Comparison of ENCODE assay signal across 27 cellular contexts in the genomic region with DNA sequence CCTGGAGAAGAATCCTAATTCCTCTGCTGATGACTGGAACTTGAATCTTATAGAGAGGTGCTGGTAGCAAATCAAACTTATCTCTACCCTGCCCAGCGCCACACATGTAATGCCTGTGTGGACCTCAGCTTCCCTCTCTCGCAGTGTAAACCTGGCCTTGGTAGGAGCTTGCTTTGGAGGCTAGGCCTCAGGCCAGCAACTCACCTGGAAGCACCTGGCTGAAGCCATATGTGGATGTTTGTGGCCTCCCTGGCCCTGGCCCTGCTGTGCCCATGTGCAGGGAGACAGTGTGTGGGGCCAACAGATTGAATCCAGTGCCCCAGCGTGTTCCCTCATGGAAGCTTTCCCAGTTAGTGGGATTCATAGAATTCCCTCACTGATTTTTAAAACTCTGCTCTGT. TPM values are rescaled to one million over a fixed set of nuclear protein-coding genes. Genes with fewer than 3 reads are reported as not detected.
DNase-seq lines count a peak whose midpoint lies in the region; ATAC-seq, FAIRE-seq and TF ChIP-seq lines count a peak whose summit lies in the region.
"Had no signal": no experiment of that assay in that cellular context is flagged by ENCODE, and none has a peak within 500 bp of the region (broad histone marks: within the 10 kb centered on the region; RNA-seq: fewer than 3 reads in every experiment).

No MANE protein-coding gene starts in this region.

- no peaks in the 10 kb centered on the region for H3K36me3 ChIP-seq in H1 (ENCODE audit: control insufficient read depth in 2 of 4, insufficient read depth in 4 of 4, low read length in 3 of 4)
- no peaks in the 10 kb centered on the region for H3K36me3 ChIP-seq in pancreas
- no peaks in the 10 kb centered on the region for H3K36me3 ChIP-seq in CD8-positive, alpha-beta T cell (ENCODE audit: insufficient read depth, low read length)

- peak; percentile 6 for DNase-seq in natural killer cell treated with Interleukin-12 subunit alpha and Interleukin-12 subunit beta and Interleukin-15 and Interleukin-18, amount 100 ng/mL, for 72 hours (ENCODE audit: low spot score)
- DNase-seq in natural killer cell (no peak), H1 (ENCODE audit: low read depth in 1 of 2, low spot score in 2 of 2) (no peak), pancreas (peak in 5 of 6 donors; percentile 49 to 61 (median 58)), AG08395 (ENCODE audit: low spot score) (no peak), NCI-H2227 (lab: John Stamatoyannopoulos, UW; ENCODE audit: unreplicated experiment) (no peak)
- no peak for DNase-seq in CD8-positive, alpha-beta T cell
- DNase-seq: 8988T; ACHN; AML-193; CD4-positive, alpha-beta T cell; CD8-positive, alpha-beta memory T cell; COR-L47; DMS 273 treated with DMSO at 0.1 percent for 48 hours; DMS153; DMS53; DMS79; DND-41; EL; GDM1 had no signal

- no peak overlapping the region for H4K8ac ChIP-seq in H1 (ENCODE audit: extremely low read depth, insufficient read depth, low read length)

- intact Hi-C loops in natural killer cell (cut with micrococcal nuclease) (no loop called here), pancreas (cut with DNase I) (loop anchor here in 1 of 3 donors (10.0 kb wide), 1 partner anchor 69 kb away; no protein-coding TSS in a partner anchor)
- intact Hi-C loops in CD8-positive, alpha-beta T cell (cut with DNase I, micrococcal nuclease), result no loop called here

- H3K79me2 ChIP-seq in H1 (ENCODE audit: control insufficient read depth in 1 of 2, insufficient read depth in 2 of 2, low read length in 2 of 2), result no peaks in the 10 kb centered on the region

- no peak overlapping the region for H3K23ac ChIP-seq in H1 (ENCODE audit: insufficient read length)

- no peak overlapping the region for H3K27ac ChIP-seq in H1 (ENCODE audit: low read depth, low read length)
- no peak overlapping the region for H3K27ac ChIP-seq in pancreas
- no peak overlapping the region for H3K27ac ChIP-seq in CD8-positive, alpha-beta T cell (ENCODE audit: low read depth, low read length)
- H3K27ac ChIP-seq: BLaER1 treated with 17β-estradiol and CSF1 and Interleukin-3, amounts not matched to agents 10 nM and 100 nM; C4-2B had no signal

- H4K20me1 ChIP-seq in H1 (replicated peaks in 1 of 2; ENCODE audit: control insufficient read depth in 1 of 2, insufficient read depth in 2 of 2, low read length in 2 of 2), result no peaks in the 10 kb centered on the region
- H4K20me1 ChIP-seq: BLaER1 treated with 17β-estradiol and CSF1 and Interleukin-3, amounts not matched to agents 10 nM and 100 nM had no signal

- no peaks in the 10 kb centered on the region for H3K9me3 Mint-ChIP-seq in natural killer cell treated with Interleukin-12 subunit alpha and Interleukin-12 subunit beta and Interleukin-15 and Interleukin-18, amount 100 ng/mL, for 72 hours
- H3K9me3 Mint-ChIP-seq in natural killer cell, result no peaks in the 10 kb centered on the region
- H3K9me3 Mint-ChIP-seq in CD8-positive, alpha-beta T cell, result no peaks in the 10 kb centered on the region
- H3K9me3 Mint-ChIP-seq: CD4-positive, alpha-beta T cell; CD8-positive, alpha-beta memory T cell had no signal

- H2BK5ac ChIP-seq in H1 (ENCODE audit: low read depth, low read length), result no peak overlapping the region

- CTCF ChIA-PET in H1 (lab: Charles Lee; ENCODE audit: partially characterized antibody), result interaction anchor here (0.6 to 20.0 kb wide), 10 partner anchors 10 to 176 kb away, joined by 3 to 496 read pairs (median 3); no protein-coding TSS in a partner anchor
- CTCF ChIA-PET in CD8-positive, alpha-beta T cell (lab: Charles Lee), result interaction anchor here (1.3 to 3.0 kb wide), 3 partner anchors 10 to 177 kb away, joined by 4 to 13 read pairs (median 6); no protein-coding TSS in a partner anchor

- H2AK5ac ChIP-seq in H1 (ENCODE audit: low read depth, low read length), result no peak overlapping the region

- no peaks in the 10 kb centered on the region for H3K36me3 Mint-ChIP-seq in natural killer cell treated with Interleukin-12 subunit alpha and Interleukin-12 subunit beta and Interleukin-15 and Interleukin-18, amount 100 ng/mL, for 72 hours
- H3K36me3 Mint-ChIP-seq in natural killer cell, result no peaks in the 10 kb centered on the region
- no peaks in the 10 kb centered on the region for H3K36me3 Mint-ChIP-seq in CD8-positive, alpha-beta T cell
- H3K36me3 Mint-ChIP-seq: CD8-positive, alpha-beta memory T cell had no signal

- no peak for TF ChIP-seq EP300 in H1 (IDR thresholded peaks at IDR 0.05; ENCODE audit: borderline replicate concordance in 1 of 2, low read depth in 2 of 2, low read length in 2 of 2)

- no peaks in the 10 kb centered on the region for H3K4me1 ChIP-seq in H1 (replicated peaks in 1 of 4; ENCODE audit: control insufficient read depth in 3 of 4, insufficient read depth in 4 of 4, low read length in 3 of 4)
- H3K4me1 ChIP-seq in pancreas, result no peaks in the 10 kb centered on the region
- H3K4me1 ChIP-seq in CD8-positive, alpha-beta T cell (ENCODE audit: insufficient read depth, low read length), result no peaks in the 10 kb centered on the region

- H3K23me2 ChIP-seq in H1 (ENCODE audit: low read depth, low read length), result no peaks in the 10 kb centered on the region; the same call in 1 of the 2 replicates

- H3K4me3 ChIP-seq in H1 (ENCODE audit: extremely low read depth in 1 of 4, insufficient read depth in 2 of 4, low read depth in 3 of 4, low read length in 4 of 4) (no peak overlapping the region), pancreas (no peak overlapping the region)
- H3K4me3 ChIP-seq in CD8-positive, alpha-beta T cell (ENCODE audit: low read depth, low read length), result no peak overlapping the region
- H3K4me3 ChIP-seq: BLaER1 treated with 17β-estradiol and CSF1 and Interleukin-3, amounts not matched to agents 10 nM and 100 nM; GM12878 had no signal

- no peak overlapping the region for H3K4me3 Mint-ChIP-seq in natural killer cell treated with Interleukin-12 subunit alpha and Interleukin-12 subunit beta and Interleukin-15 and Interleukin-18, amount 100 ng/mL, for 72 hours
- H3K4me3 Mint-ChIP-seq in natural killer cell, result no peak overlapping the region
- H3K4me3 Mint-ChIP-seq in CD8-positive, alpha-beta T cell, result no peak overlapping the region
- H3K4me3 Mint-ChIP-seq: B cell; CD4-positive, alpha-beta T cell; CD8-positive, alpha-beta memory T cell had no signal

- no peak overlapping the region for H3K9ac ChIP-seq in H1 (replicated peaks in 1 of 4; ENCODE audit: extremely low read depth in 1 of 4, low read depth in 3 of 4, low read length in 3 of 4)
- H3K9ac ChIP-seq: BLaER1 treated with 17β-estradiol and CSF1 and Interleukin-3, amounts not matched to agents 10 nM and 100 nM had no signal

- H3K14ac ChIP-seq in H1 (ENCODE audit: insufficient read length), result no peak overlapping the region

- H2BK15ac ChIP-seq in H1 (ENCODE audit: low read length), result no peak overlapping the region

- no peak for TF ChIP-seq RAD21 in H1 (IDR thresholded peaks at IDR 0.05 in 1 of 2, conservative IDR thresholded peaks at IDR 0.05 in 1 of 2; ENCODE audit: low read depth in 2 of 2, low read length in 2 of 2)

- TF ChIP-seq POLR2A in H1 (IDR thresholded peaks at IDR 0.05; ENCODE audit: control extremely low read depth in 1 of 2, low read depth in 2 of 2, low read length in 2 of 2), result no peak

- no peak overlapping the region for H3K18ac ChIP-seq in H1 (ENCODE audit: extremely low read depth, low read length)

- H3K27ac Mint-ChIP-seq in natural killer cell treated with Interleukin-12 subunit alpha and Interleukin-12 subunit beta and Interleukin-15 and Interleukin-18, amount 100 ng/mL, for 72 hours, result no peak overlapping the region
- no peak overlapping the region for H3K27ac Mint-ChIP-seq in natural killer cell
- no peak overlapping the region for H3K27ac Mint-ChIP-seq in CD8-positive, alpha-beta T cell
- H3K27ac Mint-ChIP-seq: B cell; CD4-positive, alpha-beta T cell had no signal

- H3K27me3 ChIP-seq in H1 (replicated peaks in 1 of 4; ENCODE audit: control insufficient read depth in 3 of 4, extremely low read depth in 1 of 4, insufficient read depth in 3 of 4, low read length in 3 of 4), result no peaks in the 10 kb centered on the region; a peak in 1 of 7 replicates
- no peaks in the 10 kb centered on the region for H3K27me3 ChIP-seq in pancreas
- H3K27me3 ChIP-seq in CD8-positive, alpha-beta T cell (ENCODE audit: insufficient read depth, low read length), result no peaks in the 10 kb centered on the region
- H3K27me3 ChIP-seq: BLaER1 treated with 17β-estradiol and CSF1 and Interleukin-3, amounts not matched to agents 10 nM and 100 nM had no signal

- no peak overlapping the region for H2BK120ac ChIP-seq in H1 (replicated peaks; ENCODE audit: low read depth, low read length)

- H2BK20ac ChIP-seq in H1 (ENCODE audit: low read length), result no peak overlapping the region

- H3K4me2 ChIP-seq in H1 (ENCODE audit: insufficient read depth in 1 of 2, low read depth in 2 of 2, low read length in 2 of 2), result no peak overlapping the region
- H3K4me2 ChIP-seq: BLaER1 treated with 17β-estradiol and CSF1 and Interleukin-3, amounts not matched to agents 10 nM and 100 nM had no signal

- H2BK12ac ChIP-seq in H1 (ENCODE audit: low read depth, low read length), result no peak overlapping the region

- TF ChIP-seq CTCF in natural killer cell (IDR thresholded peaks at IDR 0.05), result no peak
- TF ChIP-seq CTCF in H1 (IDR thresholded peaks at IDR 0.05; ENCODE audit: control extremely low read depth in 1 of 3, insufficient read depth in 1 of 3, low read depth in 1 of 3, low read length in 3 of 3), result no peak
- no peak for TF ChIP-seq CTCF in pancreas (IDR thresholded peaks at IDR 0.05)
- no peak for TF ChIP-seq CTCF in CD8-positive, alpha-beta T cell (IDR thresholded peaks at IDR 0.05)

- H3K56ac ChIP-seq in H1 (replicated peaks; ENCODE audit: insufficient read length, low read depth, low read length), result no peak overlapping the region

- FAIRE-seq in H1 (lab: Jason Lieb, UNC), result no peak
- FAIRE-seq in pancreas (lab: Jason Lieb, UNC), result no peak
- FAIRE-seq: A204.1, GM12878, GM12892, GM18507 had no signal

- H4K5ac ChIP-seq in H1 (ENCODE audit: insufficient read length, low read depth, low read length), result no peak overlapping the region

- peaks cover 6 to 17% of the 10 kb centered on the region in 2 donors for H3K27me3 Mint-ChIP-seq in natural killer cell treated with Interleukin-12 subunit alpha and Interleukin-12 subunit beta and Interleukin-15 and Interleukin-18, amount 100 ng/mL, for 72 hours
- H3K27me3 Mint-ChIP-seq in natural killer cell (ENCODE audit: low read depth in 2 of 2), result peaks cover 15 to 36% of the 10 kb centered on the region in 2 donors
- no peaks in the 10 kb centered on the region for H3K27me3 Mint-ChIP-seq in CD8-positive, alpha-beta T cell (ENCODE audit: low read depth)
- H3K27me3 Mint-ChIP-seq: B cell; CD4-positive, alpha-beta T cell; CD8-positive, alpha-beta memory T cell had no signal

- no peak overlapping the region for H2AFZ ChIP-seq in H1 (ENCODE audit: low read length)

- no peak overlapping the region for H4K91ac ChIP-seq in H1 (replicated peaks; ENCODE audit: insufficient read length, low read length)

- H3K79me1 ChIP-seq in H1 (ENCODE audit: low read depth, low read length), result no peaks in the 10 kb centered on the region

- H3K4ac ChIP-seq in H1 (replicated peaks; ENCODE audit: insufficient read length, low read depth, low read length), result peak overlapping the region; percentile 73

- no peaks in the 10 kb centered on the region for H3K4me1 Mint-ChIP-seq in natural killer cell treated with Interleukin-12 subunit alpha and Interleukin-12 subunit beta and Interleukin-15 and Interleukin-18, amount 100 ng/mL, for 72 hours (ENCODE audit: low read depth in 2 of 2)
- no peaks in the 10 kb centered on the region for H3K4me1 Mint-ChIP-seq in natural killer cell
- no peaks in the 10 kb centered on the region for H3K4me1 Mint-ChIP-seq in CD8-positive, alpha-beta T cell (ENCODE audit: low read depth)
- H3K4me1 Mint-ChIP-seq: CD8-positive, alpha-beta memory T cell had no signal

- 92% methylated on average over 3 of the region's 3 CpGs; no CpG with 5 or more reads in 1 of the 2 experiments for WGBS in H1 (ENCODE audit: extremely low coverage in 1 of 2, insufficient coverage in 1 of 2, insufficient read length in 1 of 2, insufficient replicate concordance in 2 of 2, low coverage in 1 of 2, low lambda C conversion rate in 2 of 2, missing lambda C conversion rate in 1 of 2), 2 experiments
- 49 to 58% methylated on average over 3 of the region's 3 CpGs for WGBS in pancreas, 2 donors

- POLR2A ChIA-PET in H1 (lab: Charles Lee; ENCODE audit: partially characterized antibody), result interaction anchor here (0.8 to 1.3 kb wide), 3 partner anchors 9 to 53 kb away, joined by 3 read pairs; a partner anchor contains a TSS
- POLR2A ChIA-PET in CD8-positive, alpha-beta T cell (lab: Charles Lee), result interaction anchor here (0.5 to 0.6 kb wide), 3 partner anchors 14 to 668 kb away, joined by 3 read pairs; no protein-coding TSS in a partner anchor

- H3K9me3 ChIP-seq in H1 (ENCODE audit: insufficient read depth in 2 of 2, low read depth in 1 of 2, low read length in 1 of 2), result no peaks in the 10 kb centered on the region
- no peaks in the 10 kb centered on the region for H3K9me3 ChIP-seq in pancreas
- H3K9me3 ChIP-seq in CD8-positive, alpha-beta T cell (ENCODE audit: low read length), result no peaks in the 10 kb centered on the region
- H3K9me3 ChIP-seq: BLaER1 treated with 17β-estradiol and CSF1 and Interleukin-3, amounts not matched to agents 10 nM and 100 nM had no signal

- ATAC-seq in natural killer cell treated with Interleukin-12 subunit alpha and Interleukin-12 subunit beta and Interleukin-15 and Interleukin-18, amount 100 ng/mL, for 72 hours, result no peak
- ATAC-seq in natural killer cell (no peak), pancreas (peak; percentile 75 to 96 (median 88))
- no peak for ATAC-seq in CD8-positive, alpha-beta T cell
- ATAC-seq: GM12878 had no signal

RNA-seq across cellular contexts. Expression of a gene that starts 8.4 kb away (rescaled TPM):
- 1 to 10 TPM in 1 of 2 donors, under 1 TPM in 1; 0.12 to 1.8 TPM for total RNA-seq in natural killer cell treated with Interleukin-12 subunit alpha and Interleukin-12 subunit beta and Interleukin-15 and Interleukin-18, amount 100 ng/mL, for 72 hours
- total RNA-seq in natural killer cell (1 to 10 TPM; 2.1 to 3.9 (median 2.4) TPM), pancreas (1 to 10 TPM; 3.1 to 9.6 (median 5.5) TPM)
- 1.7 and 2.8 TPM in 2 replicates for total RNA-seq in H1 (2021; fragmentation: NEBNext Ultra II Directional; extraction: Animal tissue kit (Norgen Biotek cat#: 25700))
- polyA plus RNA-seq in H1 (2011; rRNA removed) (2.3 and 2.7 TPM in 2 replicates), pancreas (10 to 100 TPM; 21.7 to 31.3 TPM)
- 2.5 TPM for polyA plus RNA-seq in H1 (2011; cell fraction: cytosol; rRNA removed)
- 16.0 TPM for polyA plus RNA-seq in H1 (2011; cell fraction: nucleus; rRNA removed)
- 2.6 to 3.5 TPM (median 2.9 TPM) in 4 replicates for polyA plus RNA-seq in H1 (2012, experiment 1 of 2)
- polyA plus RNA-seq in H1 (2012, experiment 2 of 2), result 0.34 TPM
- polyA plus RNA-seq in H1 (2013, experiment 1 of 2), result 1.4 TPM
- 1.4 TPM for polyA plus RNA-seq in H1 (2013, experiment 2 of 2)
- polyA minus RNA-seq in H1 (2011; rRNA and poly(A)+ RNA removed), result 2.1 and 2.9 TPM in 2 replicates
- polyA minus RNA-seq in H1 (2011; cell fraction: cytosol; rRNA and poly(A)+ RNA removed), result 2.6 TPM
- 8.1 TPM for polyA minus RNA-seq in H1 (2011; cell fraction: nucleus; rRNA and poly(A)+ RNA removed)
- 1 to 10 TPM; 1.8 to 2.3 TPM for total RNA-seq in CD8-positive, alpha-beta T cell

RNA-seq across cellular contexts. Expression of a gene that starts 8.4 kb away (rescaled TPM):
- total RNA-seq in natural killer cell treated with Interleukin-12 subunit alpha and Interleukin-12 subunit beta and Interleukin-15 and Interleukin-18, amount 100 ng/mL, for 72 hours, result 10 to 100 TPM; 12.9 to 16.6 TPM
- total RNA-seq in natural killer cell, result 10 to 100 TPM; 20.2 to 21.3 (median 20.8) TPM
- 33.4 and 39.3 TPM in 2 replicates for total RNA-seq in H1 (2021; fragmentation: NEBNext Ultra II Directional; extraction: Animal tissue kit (Norgen Biotek cat#: 25700))
- polyA plus RNA-seq in H1 (2011; rRNA removed), result 33.5 and 45.0 TPM in 2 replicates
- 43.9 TPM for polyA plus RNA-seq in H1 (2011; cell fraction: cytosol; rRNA removed)
- polyA plus RNA-seq in H1 (2011; cell fraction: nucleus; rRNA removed), result 133 TPM
- polyA plus RNA-seq in H1 (2012, experiment 1 of 2), result 28.9 to 39.2 TPM (median 35.8 TPM) in 4 replicates
- 23.5 TPM for polyA plus RNA-seq in H1 (2012, experiment 2 of 2)
- 17.0 TPM for polyA plus RNA-seq in H1 (2013, experiment 1 of 2)
- polyA plus RNA-seq in H1 (2013, experiment 2 of 2), result 15.3 TPM
- polyA minus RNA-seq in H1 (2011; rRNA and poly(A)+ RNA removed), result 38.5 and 44.1 TPM in 2 replicates
- polyA minus RNA-seq in H1 (2011; cell fraction: cytosol; rRNA and poly(A)+ RNA removed), result 25.0 TPM
- polyA minus RNA-seq in H1 (2011; cell fraction: nucleus; rRNA and poly(A)+ RNA removed), result 41.5 TPM
- total RNA-seq in pancreas, result 10 to 100 TPM; 25.9 to 48.6 (median 31.6) TPM
- polyA plus RNA-seq in pancreas, result 10 to 100 TPM; 56.2 to 79.6 TPM
- 10 to 100 TPM; 13.9 to 20.2 TPM for total RNA-seq in CD8-positive, alpha-beta T cell

RNA-seq across cellular contexts. Expression of a gene that starts 37.5 kb away (rescaled TPM):
- 10 to 100 TPM; 10.8 to 18.4 TPM for total RNA-seq in natural killer cell treated with Interleukin-12 subunit alpha and Interleukin-12 subunit beta and Interleukin-15 and Interleukin-18, amount 100 ng/mL, for 72 hours
- total RNA-seq in natural killer cell (100 to 1,000 TPM; 208 to 300 (median 253) TPM), pancreas (10 to 100 TPM in 5 of 6 donors, 1 to 10 TPM in 1; 9.0 to 29.2 (median 13.4) TPM)
- 7.1 and 8.3 TPM in 2 replicates for total RNA-seq in H1 (2021; fragmentation: NEBNext Ultra II Directional; extraction: Animal tissue kit (Norgen Biotek cat#: 25700))
- polyA plus RNA-seq in H1 (2011; rRNA removed) (6.7 and 10.9 TPM in 2 replicates), pancreas (10 to 100 TPM; 20.3 to 31.4 TPM)
- polyA plus RNA-seq in H1 (2011; cell fraction: cytosol; rRNA removed), result 9.2 TPM
- 16.9 TPM for polyA plus RNA-seq in H1 (2011; cell fraction: nucleus; rRNA removed)
- 6.3 to 8.1 TPM (median 7.5 TPM) in 4 replicates for polyA plus RNA-seq in H1 (2012, experiment 1 of 2)
- 10.1 TPM for polyA plus RNA-seq in H1 (2012, experiment 2 of 2)
- 4.0 TPM for polyA plus RNA-seq in H1 (2013, experiment 1 of 2)
- polyA plus RNA-seq in H1 (2013, experiment 2 of 2), result 3.9 TPM
- polyA minus RNA-seq in H1 (2011; rRNA and poly(A)+ RNA removed), result 9.9 and 16.1 TPM in 2 replicates
- 7.6 TPM for polyA minus RNA-seq in H1 (2011; cell fraction: cytosol; rRNA and poly(A)+ RNA removed)
- polyA minus RNA-seq in H1 (2011; cell fraction: nucleus; rRNA and poly(A)+ RNA removed), result 11.4 TPM
- total RNA-seq in CD8-positive, alpha-beta T cell, result 100 to 1,000 TPM; 535 TPM

Comparison
In these comparisons a context has a peak if more than half of its experiments do, and no peak if none do; other contexts are left out.
1. DNase-seq: peak in natural killer cell treated with Interleukin-12 subunit alpha and Interleukin-12 subunit beta and Interleukin-15 and Interleukin-18, amount 100 ng/mL, for 72 hours (single experiment) and pancreas (5 of 6); none in natural killer cell (single experiment), H1 (0 of 2), AG08395 (single experiment), CD8-positive, alpha-beta T cell (0 of 7) and NCI-H2227 (single experiment).
2. RNA of a gene that starts 37.5 kb away (total RNA-seq): 535 TPM in CD8-positive, alpha-beta T cell and 208 to 300 TPM in natural killer cell; 10.8 to 18.4 TPM in natural killer cell treated with Interleukin-12 subunit alpha and Interleukin-12 subunit beta and Interleukin-15 and Interleukin-18, amount 100 ng/mL, for 72 hours, 9.0 to 29.2 TPM in pancreas and 7.1 to 8.3 TPM in H1; every median in the first group is over 4 times any median in the second.
3. ATAC-seq: peak in pancreas (4 of 4); none in natural killer cell treated with Interleukin-12 subunit alpha and Interleukin-12 subunit beta and Interleukin-15 and Interleukin-18, amount 100 ng/mL, for 72 hours (0 of 2), natural killer cell (0 of 3) and CD8-positive, alpha-beta T cell (single experiment).